In genomic region chr3:40187945-40188344, GRCh38 we compare ENCODE assay signal across 9 cellular contexts.
DNase-seq lines count a peak whose midpoint lies in the region; ATAC-seq lines count a peak whose summit lies in the region.
"Had no signal": no experiment of that assay in that cellular context is flagged by ENCODE, and none has a peak within 500 bp of the region (broad histone marks: within the 10 kb centered on the region; RNA-seq: fewer than 3 reads in every experiment).

No MANE protein-coding gene starts in this region.

- DNase-seq in left lobe of liver (ENCODE audit: low spot score): peak; percentile 14
- DNase-seq in NCI-H510A (lab: John Stamatoyannopoulos, UW): no peak
- DNase-seq in NCI-H69 (lab: John Stamatoyannopoulos, UW): no peak
- no peak for DNase-seq in NCI-H82 (lab: John Stamatoyannopoulos, UW)
- DNase-seq: activated CD4-positive, alpha-beta memory T cell treated with anti-CD3 and anti-CD28 coated beads, Interleukin-2, amount 10 ng/mL, durations not matched to agents 7 days and 5 days; NCI-H2171 treated with DMSO at 0.1 percent for 48 hours had no signal

- ATAC-seq in GM18868 (IDR thresholded peaks at IDR 0.05; ENCODE audit: unreplicated experiment) (peak; percentile 80), GM21447 (IDR thresholded peaks at IDR 0.05; ENCODE audit: unreplicated experiment) (peak; percentile 83), HG03097 (IDR thresholded peaks at IDR 0.05; ENCODE audit: low FRiP score, unreplicated experiment) (peak; percentile 53), left lobe of liver (no peak)
